7 cellular contexts compared by ENCODE assay signal in genomic region chr12:80763874-80764273, GRCh38. TPM values are rescaled to one million over a fixed set of nuclear protein-coding genes. Genes with fewer than 3 reads are reported as not detected.
A peak's percentile ranks its signal among the peaks of the same experiment; 100 is the strongest.
DNase-seq lines count a peak whose midpoint lies in the region; ATAC-seq and TF ChIP-seq lines count a peak whose summit lies in the region.

No MANE protein-coding gene starts in this region.

- H3K27me3 ChIP-seq in RWPE2 (ENCODE audit: insufficient read depth, poor library complexity, severe bottlenecking) = no peaks in the 10 kb centered on the region
- no peaks in the 10 kb centered on the region for H3K27me3 ChIP-seq in transverse colon

- peak; percentile 55 for TF ChIP-seq CTCF in GM12872 (IDR thresholded peaks at IDR 0.05; ENCODE audit: insufficient read depth, low read depth, low read length)
- peak; percentile 80 for TF ChIP-seq CTCF in RWPE2 (IDR thresholded peaks at IDR 0.05; ENCODE audit: poor library complexity, severe bottlenecking)
- peak; percentile 15 to 45 (median 40) for TF ChIP-seq CTCF in transverse colon (IDR thresholded peaks at IDR 0.05)

- no peak for TF ChIP-seq EP300 in transverse colon (IDR thresholded peaks at IDR 0.05; ENCODE audit: low read depth)

- H3K4me3 ChIP-seq in RWPE2 (ENCODE audit: severe bottlenecking) (no peak overlapping the region), transverse colon (no peak overlapping the region)

- intact Hi-C loops in transverse colon (cut with DNase I; ENCODE audit: low total_unique reads) = no loop called here

- no peak for TF ChIP-seq POLR2A in transverse colon (IDR thresholded peaks at IDR 0.05)

- DNase-seq in Kasumi-1 (lab: John Stamatoyannopoulos, UW) (peak; percentile 37 to 54), RWPE2 (ENCODE audit: low spot score) (no peak), germinal center (ENCODE audit: low spot score) (peak; percentile 2), transverse colon (no peak)
- no peak for DNase-seq in activated T-cell treated with anti-CD3 and anti-CD28 coated beads, Interleukin-2, amount 50 U/mL, for 48 hours

- H3K4me1 ChIP-seq in RWPE2 (ENCODE audit: insufficient read depth, poor library complexity, severe bottlenecking) = no peaks in the 10 kb centered on the region
- no peaks in the 10 kb centered on the region for H3K4me1 ChIP-seq in transverse colon

- H3K36me3 ChIP-seq in RWPE2 (ENCODE audit: low read depth) (no peaks in the 10 kb centered on the region), transverse colon (no peaks in the 10 kb centered on the region)

- WGBS in transverse colon (ENCODE audit: low coverage in 1 of 2), 2 donors = 10 to 15% methylated on average over 3 to 4 of the region's 4 CpGs

- H3K9me3 ChIP-seq in RWPE2 (ENCODE audit: severe bottlenecking) = no peaks in the 10 kb centered on the region
- H3K9me3 ChIP-seq in transverse colon = no peaks in the 10 kb centered on the region

- in situ Hi-C loops in transverse colon (cut with MboI; ENCODE audit: low pct_ligation_motif_present in 1 of 4, low pct_unique_long_range_greater_than_20kb in 1 of 4, low sequenced_read_pairs in 3 of 4) = no loop called here

- H3K27ac ChIP-seq in RWPE2 (ENCODE audit: poor library complexity, severe bottlenecking) (no peak overlapping the region), transverse colon (no peak overlapping the region)

- ATAC-seq in RWPE2 (ENCODE audit: low read depth) = no peak
- ATAC-seq in GM21360 (IDR thresholded peaks at IDR 0.05; ENCODE audit: unreplicated experiment) = no peak

RNA-seq across cellular contexts. Expression of gene MYF5, which starts 47.2 kb away (rescaled TPM):
- total RNA-seq in transverse colon = not detected

RNA-seq across cellular contexts. Expression of gene MYF6, which starts 56.4 kb away (rescaled TPM):
- under 1 TPM in 1 of 4 donors, not detected in 3; 0.27 TPM for total RNA-seq in transverse colon

Comparison
In these comparisons a context has a peak if more than half of its experiments do, and no peak if none do; other contexts are left out.
1. DNase-seq: peak in Kasumi-1 (2 of 2) and germinal center (single experiment); none in RWPE2 (single experiment), transverse colon (single experiment) and activated T-cell treated with anti-CD3 and anti-CD28 coated beads, Interleukin-2, amount 50 U/mL, for 48 hours (0 of 2).
2. Peak in every context shown above with its lines, with median percentiles within 50 percentile points of each other: CTCF ChIP-seq.